Comparison of ENCODE assay signal across 1 cellular context in the genomic region with DNA sequence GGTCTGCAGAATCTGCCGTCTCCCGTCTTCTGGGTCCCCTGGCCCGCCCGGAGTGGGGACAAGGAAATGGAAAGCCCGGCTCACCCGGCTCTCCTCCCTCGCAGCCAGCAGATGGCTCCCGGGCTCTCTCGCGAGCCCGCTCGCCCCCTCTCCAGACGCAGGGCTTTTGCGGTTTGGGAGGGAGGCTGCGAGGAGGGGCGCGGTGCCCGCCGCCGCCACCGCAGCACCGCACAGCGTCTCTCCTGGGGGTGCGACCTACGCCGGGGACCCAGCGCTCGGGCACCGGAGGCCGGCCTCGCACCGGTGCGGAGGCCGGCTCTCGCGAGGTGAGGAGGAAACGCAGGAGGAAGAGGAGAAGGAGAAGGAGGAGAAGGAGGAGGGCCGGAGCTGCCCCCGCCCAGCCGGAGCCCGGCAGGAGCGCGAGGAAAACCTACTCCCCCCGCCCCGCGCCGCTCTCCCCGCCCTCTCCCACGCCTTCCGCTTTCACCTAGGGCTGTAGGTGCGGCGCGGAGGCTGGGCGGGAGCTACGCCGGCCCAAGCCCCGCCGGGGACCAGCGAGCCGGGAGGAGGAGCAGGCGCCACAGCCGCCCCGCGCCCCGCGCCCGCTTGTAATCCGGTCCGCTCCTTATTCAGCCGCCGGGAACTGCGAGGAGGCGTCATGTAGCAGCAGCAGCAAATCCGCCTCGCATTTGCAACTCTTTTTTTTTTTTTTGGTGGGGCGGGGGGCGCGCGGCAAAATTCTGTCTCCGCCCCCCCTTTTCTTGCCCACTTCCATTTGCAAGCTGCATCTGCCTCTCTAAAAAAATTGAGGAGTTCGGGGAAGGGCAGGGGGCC.
TF ChIP-seq lines count a peak whose summit lies in the region.

Gene CARMIL1 (plus strand): TSS at position 461 of the 834 bp plus-strand sequence. CDS start 422 bp downstream, outside the sequence.

TF ChIP-seq in K562, 482 proteins besides CTCF, POLR2A, EP300 and RAD21 (continued from another document):
- no peak for TF ChIP-seq HDAC6 (IDR thresholded peaks at IDR 0.05; ENCODE audit: low read depth, low read length)
- no peak for TF ChIP-seq PTTG1 (tag; IDR thresholded peaks at IDR 0.05; ENCODE audit: low read depth)
- no peak for TF ChIP-seq XRCC5 (IDR thresholded peaks at IDR 0.05; ENCODE audit: low read depth, low read length)
- no peak for TF ChIP-seq STAT5B (CRISPR knock-in tag; IDR thresholded peaks at IDR 0.05)
TF ChIP-seq in K562: peak in this region for 50.
